ENCODE assay signal across 13 cellular contexts in the genomic region with DNA sequence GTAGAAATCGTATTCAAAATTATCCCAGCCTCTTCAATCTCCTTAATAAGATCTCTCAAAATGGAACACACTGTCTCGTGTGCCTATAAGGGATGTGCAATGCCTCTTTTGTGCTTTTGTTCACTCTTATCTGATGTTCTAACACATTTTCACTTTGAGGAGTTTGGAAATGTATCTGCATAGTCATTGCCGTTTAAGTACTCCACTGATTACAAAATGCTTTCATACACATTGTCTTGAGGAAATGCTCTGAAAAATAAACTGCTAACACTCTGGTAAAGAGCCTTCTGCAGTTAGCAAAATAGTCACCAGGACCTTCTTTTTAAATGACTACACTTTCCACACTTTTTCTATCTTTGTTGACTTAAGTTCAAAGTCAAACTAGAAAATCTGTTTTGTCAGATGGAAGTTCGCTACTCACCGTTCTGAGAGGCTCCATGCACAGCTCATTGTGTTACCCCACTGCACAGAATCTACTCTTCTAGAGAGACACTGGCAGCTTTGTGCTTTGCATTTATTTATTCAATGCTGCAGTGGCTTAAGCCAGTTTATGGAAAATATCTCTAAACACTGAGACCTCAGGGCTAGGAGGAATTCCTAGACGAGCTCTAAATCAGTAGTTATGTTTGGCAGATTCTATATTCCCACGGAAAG.
A peak's percentile ranks its signal among the peaks of the same experiment; 100 is the strongest.
DNase-seq lines count a peak whose midpoint lies in the region; ATAC-seq and TF ChIP-seq lines count a peak whose summit lies in the region.
"Had no signal": no experiment of that assay in that cellular context is flagged by ENCODE, and none has a peak within 500 bp of the region (broad histone marks: within the 10 kb centered on the region; RNA-seq: fewer than 3 reads in every experiment).

No MANE protein-coding gene starts in this region.

- H3K36me3 ChIP-seq in BLaER1 treated with 17β-estradiol and CSF1 and Interleukin-3, amounts not matched to agents 10 nM and 100 nM: no peaks in the 10 kb centered on the region
- H3K36me3 ChIP-seq in OCI-LY1 (ENCODE audit: insufficient read depth, low read length) (no peaks in the 10 kb centered on the region), adrenal gland (replicated peaks in 1 of 2) (no peaks in the 10 kb centered on the region)
- H3K36me3 ChIP-seq: BE2C, ovary had no signal

- no peak overlapping the region for H3K4me3 ChIP-seq in BLaER1 treated with 17β-estradiol and CSF1 and Interleukin-3, amounts not matched to agents 10 nM and 100 nM
- H3K4me3 ChIP-seq in OCI-LY1 (ENCODE audit: low read depth, low read length, poor library complexity, severe bottlenecking) (no peak overlapping the region), adrenal gland (no peak overlapping the region)
- H3K4me3 ChIP-seq: body of pancreas had no signal

- no peak overlapping the region for H3K27ac ChIP-seq in BLaER1 treated with 17β-estradiol and CSF1 and Interleukin-3, amounts not matched to agents 10 nM and 100 nM
- H3K27ac ChIP-seq in OCI-LY1 (ENCODE audit: low read depth, low read length, poor library complexity, severe bottlenecking) (no peak overlapping the region), adrenal gland (peak overlapping the region in 1 of 5 donors; percentile 77)
- H3K27ac ChIP-seq: body of pancreas had no signal

- TF ChIP-seq CTCF in OCI-LY1 (IDR thresholded peaks at IDR 0.05; ENCODE audit: low read length) (no peak), adrenal gland (IDR thresholded peaks at IDR 0.05) (no peak)

- H2AFZ ChIP-seq in OCI-LY1 (ENCODE audit: low read length): no peak overlapping the region

- intact Hi-C loops in adrenal gland (cut with DNase I): loop anchor here in 1 of 2 donors (5.0 kb wide), 1 partner anchor 327 kb away; no protein-coding TSS in a partner anchor

- H3K9me3 ChIP-seq in BLaER1 treated with 17β-estradiol and CSF1 and Interleukin-3, amounts not matched to agents 10 nM and 100 nM (replicated peaks in 1 of 11): no peaks in the 10 kb centered on the region
- H3K9me3 ChIP-seq in OCI-LY1 (ENCODE audit: low read length) (no peaks in the 10 kb centered on the region), adrenal gland (replicated peaks in 1 of 3) (no peaks in the 10 kb centered on the region)
- H3K9me3 ChIP-seq: BE2C, body of pancreas, ovary had no signal

- no peaks in the 10 kb centered on the region for H4K20me1 ChIP-seq in BLaER1 treated with 17β-estradiol and CSF1 and Interleukin-3, amounts not matched to agents 10 nM and 100 nM
- no peaks in the 10 kb centered on the region for H4K20me1 ChIP-seq in OCI-LY1 (ENCODE audit: insufficient read depth, low read length)

- peaks cover 11 to 41% (median 20%) of the 10 kb centered on the region in 10 experiments; a peak in 19 of 20 replicates for H3K4me1 ChIP-seq in BLaER1 treated with 17β-estradiol and CSF1 and Interleukin-3, amounts not matched to agents 10 nM and 100 nM
- no peaks in the 10 kb centered on the region for H3K4me1 ChIP-seq in OCI-LY1 (ENCODE audit: insufficient read depth, low read length, severe bottlenecking)
- H3K4me1 ChIP-seq in adrenal gland (replicated peaks in 1 of 2): peaks cover 0 to 13% of the 10 kb centered on the region in 2 donors
- H3K4me1 ChIP-seq: BE2C had no signal

- H3K27me3 ChIP-seq in BLaER1 treated with 17β-estradiol and CSF1 and Interleukin-3, amounts not matched to agents 10 nM and 100 nM: no peaks in the 10 kb centered on the region
- H3K27me3 ChIP-seq in OCI-LY1 (ENCODE audit: insufficient read depth, low read length) (no peaks in the 10 kb centered on the region), adrenal gland (no peaks in the 10 kb centered on the region)
- H3K27me3 ChIP-seq: BE2C, body of pancreas, ovary had no signal

- DNase-seq in fibroblast of gingiva (ENCODE audit: low read depth): peak; percentile 42
- peak; percentile 17 for DNase-seq in retina
- DNase-seq in NCI-H510A (lab: John Stamatoyannopoulos, UW): no peak
- DNase-seq in T-helper 2 cell: no peak
- DNase-seq in adrenal gland: no peak
- DNase-seq: NCI-H2171 treated with DMSO at 0.1 percent for 48 hours, T-helper 17 cell had no signal

- H3K4me2 ChIP-seq in BLaER1 treated with 17β-estradiol and CSF1 and Interleukin-3, amounts not matched to agents 10 nM and 100 nM: peak overlapping the region; percentile 68 to 88 (median 76); a peak in 21 of 22 replicates
- H3K4me2 ChIP-seq in OCI-LY1 (ENCODE audit: low read length): peak overlapping the region; percentile 16; the same call in 1 of the 2 replicates

- H3K9ac ChIP-seq in BLaER1 treated with 17β-estradiol and CSF1 and Interleukin-3, amounts not matched to agents 10 nM and 100 nM: no peak overlapping the region
- H3K9ac ChIP-seq in OCI-LY1 (ENCODE audit: low read length): no peak overlapping the region

- H3K79me2 ChIP-seq in OCI-LY1 (ENCODE audit: insufficient read depth, low read length): no peaks in the 10 kb centered on the region

- ATAC-seq in HG03520 (IDR thresholded peaks at IDR 0.05; ENCODE audit: unreplicated experiment): no peak
- ATAC-seq: body of pancreas, T-helper 17 cell had no signal

- no peak for TF ChIP-seq POLR2A in adrenal gland (IDR thresholded peaks at IDR 0.05)

- no peaks in the 10 kb centered on the region for H3K9me2 ChIP-seq in OCI-LY1 (ENCODE audit: low read depth, low read length)

- WGBS in adrenal gland, 4 donors: 50 to 60% (median 55%) methylated on average over 7 of the region's 7 CpGs

- H3F3A ChIP-seq in OCI-LY1 (ENCODE audit: insufficient read depth, low read length): no peaks in the 10 kb centered on the region

Comparison
In these comparisons a context has a peak if more than half of its experiments do, and no peak if none do; other contexts are left out.
1. DNase-seq: peak in fibroblast of gingiva (single experiment) and retina (single experiment); none in NCI-H510A (single experiment), T-helper 2 cell (0 of 5) and adrenal gland (0 of 7).